In genomic region chr11:61254403-61255025, GRCh38 we compare ENCODE assay signal across 1 cellular context.
TF ChIP-seq lines count a peak whose summit lies in the region.

No MANE protein-coding gene starts in this region.

TF ChIP-seq in WTC11, 78 proteins besides CTCF, POLR2A, EP300 and RAD21:
- TF ChIP-seq NFYB (CRISPR knock-in tag; conservative IDR thresholded peaks at IDR 0.05; ENCODE audit: low read depth) (no peak), ERG (CRISPR knock-in tag; IDR thresholded peaks at IDR 0.05) (no peak), SMAD4 (CRISPR knock-in tag; IDR thresholded peaks at IDR 0.05) (no peak), FOXP1 (CRISPR knock-in tag; IDR thresholded peaks at IDR 0.05; ENCODE audit: borderline replicate concordance) (no peak), RORB (CRISPR knock-in tag; IDR thresholded peaks at IDR 0.05) (no peak), TP53 (CRISPR knock-in tag; IDR thresholded peaks at IDR 0.05) (no peak), E2F5 (CRISPR knock-in tag; IDR thresholded peaks at IDR 0.05) (no peak), ZNF396 (CRISPR knock-in tag; IDR thresholded peaks at IDR 0.05; ENCODE audit: borderline replicate concordance) (no peak), NFATC4 (CRISPR knock-in tag; IDR thresholded peaks at IDR 0.05) (no peak)
- TF ChIP-seq, protein P1, sequence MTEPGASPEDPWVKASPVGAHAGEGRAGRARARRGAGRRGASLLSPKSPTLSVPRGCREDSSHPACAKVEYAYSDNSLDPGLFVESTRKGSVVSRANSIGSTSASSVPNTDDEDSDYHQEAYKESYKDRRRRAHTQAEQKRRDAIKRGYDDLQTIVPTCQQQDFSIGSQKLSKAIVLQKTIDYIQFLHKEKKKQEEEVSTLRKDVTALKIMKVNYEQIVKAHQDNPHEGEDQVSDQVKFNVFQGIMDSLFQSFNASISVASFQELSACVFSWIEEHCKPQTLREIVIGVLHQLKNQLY (CRISPR knock-in tag; IDR thresholded peaks at IDR 0.05): no peak
TF ChIP-seq in WTC11: peak in this region for 0.
